25 cellular contexts compared by ENCODE assay signal in genomic region chr11:80007616-80008015, GRCh38.
"Had no signal": no experiment of that assay in that cellular context is flagged by ENCODE, and none has a peak within 500 bp of the region (broad histone marks: within the 10 kb centered on the region; RNA-seq: fewer than 3 reads in every experiment).

No MANE protein-coding gene starts in this region.

- H3K36me3 ChIP-seq: ascending aorta, brain microvascular endothelial cell, gastroesophageal sphincter, left ventricle myocardium inferior, pancreas, vagina had no signal

- H3K9me3 ChIP-seq: ascending aorta, pancreas, psoas muscle, vagina had no signal

- H3K4me1 ChIP-seq: ascending aorta, gastroesophageal sphincter, left ventricle myocardium inferior, pancreas, psoas muscle, vagina had no signal

- H3K4me3 ChIP-seq: ascending aorta, coronary artery, dorsolateral prefrontal cortex, gastroesophageal sphincter, left ventricle myocardium inferior, lung, pancreas, psoas muscle, vagina had no signal

- H3K27me3 ChIP-seq: ascending aorta, brain microvascular endothelial cell, dorsolateral prefrontal cortex, gastroesophageal sphincter, pancreas, vagina had no signal

- DNase-seq: activated CD4-positive, alpha-beta T cell treated with anti-CD3 and anti-CD28 coated beads for 4 hours; activated CD4-positive, alpha-beta T cell treated with anti-CD3 and anti-CD28 coated beads, Interleukin-2, amount 50 U/mL, for 48 hours; activated CD8-positive, alpha-beta memory T cell treated with anti-CD3 and anti-CD28 coated beads for 24 hours; activated effector memory CD4-positive, alpha-beta T cell treated with anti-CD3 and anti-CD28 coated beads, Interleukin-2, amount 50 U/mL, for 16 hours; activated naive CD4-positive, alpha-beta T cell treated with anti-CD3 and anti-CD28 coated beads for 36 hours; activated naive CD8-positive, alpha-beta T cell treated with anti-CD3 and anti-CD28 coated beads for 36 hours; brain microvascular endothelial cell; dorsolateral prefrontal cortex; effector memory CD4-positive, alpha-beta T cell; head of caudate nucleus; hypothalamus; left ventricle myocardium inferior; naive thymus-derived CD4-positive, alpha-beta T cell; nucleus accumbens; pancreas; psoas muscle; right cardiac atrium; stimulated activated CD4-positive, alpha-beta T cell treated with anti-CD3 and anti-CD28 coated beads, Interleukin-12 subunit alpha, Interleukin-12 subunit beta, amount 100 ng/mL, for 4 hours; stimulated activated CD4-positive, alpha-beta T cell treated with anti-CD3 and anti-CD28 coated beads, Interleukin-4, amount 100 ng/mL, for 1 hour; stimulated activated naive CD8-positive, alpha-beta T cell treated with anti-CD3 and anti-CD28 coated beads, Interleukin-15, Interleukin-2, amounts not matched to agents 100 U/mL and 50 U/mL, for 24 hours had no signal

- ATAC-seq: gastroesophageal sphincter; naive thymus-derived CD4-positive, alpha-beta T cell; pancreas; psoas muscle; right cardiac atrium; stimulated activated naive CD8-positive, alpha-beta T cell treated with anti-CD3 and anti-CD28 coated beads, Interleukin-15, Interleukin-2, amounts not matched to agents 100 U/mL and 50 U/mL, for 24 hours had no signal
